ENCODE assay signal across 1 cellular context in genomic region chr3:50167069-50167781, GRCh38.
TF ChIP-seq lines count a peak whose summit lies in the region.

No MANE protein-coding gene starts in this region.

TF ChIP-seq in HepG2, 621 proteins besides CTCF, POLR2A, EP300 and RAD21 (continued from another document):
- 0 out of 2 replicates have a peak, but pooled peaks have one; percentile 55 for TF ChIP-seq SKIL (CRISPR knock-in tag; IDR thresholded peaks at IDR 0.05; ENCODE audit: borderline replicate concordance)
- TF ChIP-seq RFXAP (CRISPR knock-in tag; IDR thresholded peaks at IDR 0.05; ENCODE audit: borderline replicate concordance), result peak; percentile 46; the same call in 1 of the 2 replicates
- TF ChIP-seq PHF21A (CRISPR knock-in tag; IDR thresholded peaks at IDR 0.05), result peak; percentile 47; the same call in 1 of the 2 replicates
- TF ChIP-seq MTA1 (CRISPR knock-in tag; IDR thresholded peaks at IDR 0.05; ENCODE audit: borderline replicate concordance), result 0 out of 2 replicates have a peak, but pooled peaks have one; percentile 23
- TF ChIP-seq HCFC1 (IDR thresholded peaks at IDR 0.05; ENCODE audit: low read depth, low read length), result no peak
